8 cellular contexts compared by ENCODE assay signal in genomic region chr3:50300681-50301254, GRCh38. TPM values are rescaled to one million over a fixed set of nuclear protein-coding genes. Genes with fewer than 3 reads are reported as not detected.
DNase-seq lines count a peak whose midpoint lies in the region; ATAC-seq and TF ChIP-seq lines count a peak whose summit lies in the region.

No MANE protein-coding gene starts in this region.

- POLR2A ChIA-PET in OCI-LY7 (lab: Charles Lee), result no interaction called here

- H3K4me3 Mint-ChIP-seq in CD14-positive monocyte (peak overlapping the region; percentile 55 to 64), neural progenitor cell (peak overlapping the region; percentile 96)
- peak overlapping the region; percentile 85 to 97 for H3K4me3 Mint-ChIP-seq in effector memory CD8-positive, alpha-beta T cell

- H3K9me3 ChIP-seq in OCI-LY7 (ENCODE audit: low read length), result no peaks in the 10 kb centered on the region
- H3K9me3 ChIP-seq in neural progenitor cell (ENCODE audit: low read depth), result no peaks in the 10 kb centered on the region

- intact Hi-C loops in CD14-positive monocyte (cut with micrococcal nuclease) (no loop called here), OCI-LY7 (cut with micrococcal nuclease; ENCODE audit: unreplicated experiment) (no loop called here)

- H3K27ac Mint-ChIP-seq in CD14-positive monocyte (peak overlapping the region; percentile 99), neural progenitor cell (peak overlapping the region; percentile 42)
- peak overlapping the region; percentile 69 to 97 for H3K27ac Mint-ChIP-seq in effector memory CD8-positive, alpha-beta T cell

- H3K27me3 Mint-ChIP-seq in CD14-positive monocyte (ENCODE audit: low read depth in 3 of 3), result no peaks in the 10 kb centered on the region
- no peaks in the 10 kb centered on the region for H3K27me3 Mint-ChIP-seq in effector memory CD8-positive, alpha-beta T cell
- H3K27me3 Mint-ChIP-seq in neural progenitor cell (ENCODE audit: insufficient read depth, low read depth), result peaks cover 14% of the 10 kb centered on the region

- no peak for ATAC-seq in effector memory CD8-positive, alpha-beta T cell (replicated peaks)

- H3K27ac ChIP-seq in OCI-LY7 (ENCODE audit: low read depth, low read length, poor library complexity, severe bottlenecking) (no peak overlapping the region), neural progenitor cell (no peak overlapping the region)

- peaks cover 37% of the 10 kb centered on the region for H3K4me1 Mint-ChIP-seq in CD14-positive monocyte
- H3K4me1 Mint-ChIP-seq in effector memory CD8-positive, alpha-beta T cell (ENCODE audit: low read depth in 2 of 2), result peaks cover 20 to 23% of the 10 kb centered on the region in 2 donors
- H3K4me1 Mint-ChIP-seq in neural progenitor cell, result peaks cover 25% of the 10 kb centered on the region

- H2AFZ ChIP-seq in OCI-LY7 (ENCODE audit: low read length) (no peak overlapping the region), neural progenitor cell (replicated peaks) (no peak overlapping the region)

- H3K9me3 Mint-ChIP-seq in CD14-positive monocyte (no peaks in the 10 kb centered on the region), neural progenitor cell (peaks cover 6% of the 10 kb centered on the region)
- no peaks in the 10 kb centered on the region for H3K9me3 Mint-ChIP-seq in effector memory CD8-positive, alpha-beta T cell

- BruUV-seq in OCI-LY7 (replicated peaks; lab: Mats Ljungman, UMichigan), result no TSS peak

- CTCF ChIA-PET in OCI-LY7 (lab: Charles Lee; ENCODE audit: unreplicated experiment), result interaction anchor here (0.6 kb wide), 2 partner anchors 67 to 106 kb away, joined by 3 read pairs; no protein-coding TSS in a partner anchor

- H3F3A ChIP-seq in neural progenitor cell (ENCODE audit: low read depth), result peaks cover 5% of the 10 kb centered on the region

- DNase-seq in CD14-positive monocyte (ENCODE audit: low spot score) (no peak), OCI-LY7 (ENCODE audit: low spot score) (no peak), neural progenitor cell (ENCODE audit: low spot score) (peak; percentile 1), Ammon's horn (ENCODE audit: low spot score) (no peak), hippocampal formation (lab: John Stamatoyannopoulos, UW) (no peak), NCI-H1092 (lab: John Stamatoyannopoulos, UW) (no peak), foreskin fibroblast (no peak)
- DNase-seq in effector memory CD8-positive, alpha-beta T cell, result no peak

- H3K79me2 ChIP-seq in OCI-LY7 (ENCODE audit: insufficient read depth, low read depth, low read length) (no peaks in the 10 kb centered on the region), neural progenitor cell (ENCODE audit: low read depth) (no peaks in the 10 kb centered on the region)

- no peak overlapping the region for H3K9ac ChIP-seq in neural progenitor cell

- peaks cover 2 to 10% of the 10 kb centered on the region in 2 donors for H3K36me3 Mint-ChIP-seq in CD14-positive monocyte
- peaks cover 12% of the 10 kb centered on the region for H3K36me3 Mint-ChIP-seq in effector memory CD8-positive, alpha-beta T cell (ENCODE audit: insufficient read depth)
- peaks cover 5% of the 10 kb centered on the region for H3K36me3 Mint-ChIP-seq in neural progenitor cell

- TF ChIP-seq CTCF in CD14-positive monocyte (IDR thresholded peaks at IDR 0.05), result no peak
- no peak for TF ChIP-seq CTCF in OCI-LY7 (conservative IDR thresholded peaks at IDR 0.05; ENCODE audit: low read length)
- no peak for TF ChIP-seq CTCF in neural progenitor cell (IDR thresholded peaks at IDR 0.05)
- no peak for TF ChIP-seq CTCF in foreskin fibroblast (IDR thresholded peaks at IDR 0.05; ENCODE audit: low read depth, low read length)

- no peaks in the 10 kb centered on the region for H3K27me3 ChIP-seq in neural progenitor cell

- peak overlapping the region; percentile 73; the same call in 1 of the 2 replicates for H3K4me2 ChIP-seq in OCI-LY7 (ENCODE audit: low read length)
- no peak overlapping the region for H3K4me2 ChIP-seq in neural progenitor cell

- no peaks in the 10 kb centered on the region for H3K9me2 ChIP-seq in OCI-LY7 (ENCODE audit: insufficient read depth, low read length)

- H3K36me3 ChIP-seq in OCI-LY7 (ENCODE audit: insufficient read depth, low read length) (no peaks in the 10 kb centered on the region), neural progenitor cell (no peaks in the 10 kb centered on the region)

- H4K20me1 ChIP-seq in OCI-LY7 (ENCODE audit: insufficient read depth, low read length) (no peaks in the 10 kb centered on the region), neural progenitor cell (ENCODE audit: low read depth) (peaks cover 6% of the 10 kb centered on the region)

- H3K4me3 ChIP-seq in OCI-LY7 (ENCODE audit: low read depth, low read length, poor library complexity, severe bottlenecking) (peak overlapping the region; percentile 78), neural progenitor cell (no peak overlapping the region), foreskin fibroblast (ENCODE audit: low read depth in 1 of 2, low read length in 2 of 2) (no peak overlapping the region)

- H3K4me1 ChIP-seq in OCI-LY7 (ENCODE audit: insufficient read depth, low read length, poor library complexity, severe bottlenecking) (peaks cover 19% of the 10 kb centered on the region), neural progenitor cell (peaks cover 13% of the 10 kb centered on the region)

RNA-seq across cellular contexts. Expression of gene HYAL3, which starts 1.6 kb away (rescaled TPM):
- 1 to 10 TPM; 3.4 to 5.8 TPM for polyA plus RNA-seq in CD14-positive monocyte
- total RNA-seq in OCI-LY7 (2014; rRNA removed; shearing (Covaris generic)), result 1.2 and 2.7 TPM in 2 replicates
- 3.5 and 4.4 TPM in 2 replicates for total RNA-seq in OCI-LY7 (2022)
- 2.2 and 4.9 TPM in 2 replicates for total RNA-seq in neural progenitor cell (ENCODE audit: low replicate concordance)

RNA-seq across cellular contexts. Expression of gene NAA80, which starts 1.6 kb away (rescaled TPM):
- 1 to 10 TPM; 2.3 to 4.6 TPM for polyA plus RNA-seq in CD14-positive monocyte
- total RNA-seq in OCI-LY7 (2014; rRNA removed; shearing (Covaris generic)), result 13.6 and 18.7 TPM in 2 replicates
- total RNA-seq in OCI-LY7 (2022) (18.7 and 21.7 TPM in 2 replicates), neural progenitor cell (ENCODE audit: low replicate concordance) (10.1 and 21.8 TPM in 2 replicates)

RNA-seq across cellular contexts. Expression of gene HYAL1, which starts 2.6 kb away (rescaled TPM):
- polyA plus RNA-seq in CD14-positive monocyte, result not detected
- total RNA-seq in OCI-LY7 (2014; rRNA removed; shearing (Covaris generic)), result 0.85 and 2.8 TPM in 2 replicates
- total RNA-seq in OCI-LY7 (2022), result 0.33 and 0.36 TPM in 2 replicates
- total RNA-seq in neural progenitor cell (ENCODE audit: low replicate concordance), result 1.6 and 3.0 TPM in 2 replicates

RNA-seq across cellular contexts. Expression of gene IFRD2, which starts 8.5 kb away (rescaled TPM):
- polyA plus RNA-seq in CD14-positive monocyte, result 10 to 100 TPM; 17.1 to 23.3 TPM
- 73.1 and 95.5 TPM in 2 replicates for total RNA-seq in OCI-LY7 (2014; rRNA removed; shearing (Covaris generic))
- total RNA-seq in OCI-LY7 (2022) (93.3 and 97.3 TPM in 2 replicates), neural progenitor cell (ENCODE audit: low replicate concordance) (26.4 and 45.6 TPM in 2 replicates)

RNA-seq across cellular contexts. Expression of gene HYAL2, which starts 21.8 kb away (rescaled TPM):
- 10 to 100 TPM; 18.3 to 25.8 TPM for polyA plus RNA-seq in CD14-positive monocyte
- 15.3 and 19.7 TPM in 2 replicates for total RNA-seq in OCI-LY7 (2014; rRNA removed; shearing (Covaris generic))
- 7.6 and 7.7 TPM in 2 replicates for total RNA-seq in OCI-LY7 (2022)
- total RNA-seq in neural progenitor cell (ENCODE audit: low replicate concordance), result 38.9 and 92.3 TPM in 2 replicates

Comparison
In these comparisons a context has a peak if more than half of its experiments do, and no peak if none do; other contexts are left out.
1. H3K27ac Mint-ChIP-seq: peak in every context shown above with its lines; median percentile 99 in CD14-positive monocyte; 83 in effector memory CD8-positive, alpha-beta T cell; 42 in neural progenitor cell.